In the genomic region with DNA sequence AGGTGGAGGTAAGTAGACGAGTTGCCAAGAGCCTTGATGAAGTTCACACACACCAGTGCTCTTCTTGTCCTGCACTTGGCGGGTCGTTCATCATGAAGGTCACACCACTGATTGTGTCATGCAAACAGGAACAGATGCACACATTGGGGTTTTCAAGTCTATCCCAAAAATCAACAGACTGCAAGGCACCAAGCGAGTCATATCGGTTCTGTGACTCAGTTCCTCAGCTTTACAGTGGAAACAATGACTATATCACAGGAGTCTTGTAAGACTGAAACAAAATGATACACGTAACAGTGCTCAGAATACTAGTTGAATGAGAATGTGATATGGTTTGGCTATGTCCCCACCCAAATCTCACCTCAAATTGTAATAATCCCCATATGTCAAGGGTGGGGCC, we compare ENCODE assay signal across 15 cellular contexts.
DNase-seq lines count a peak whose midpoint lies in the region; ATAC-seq and TF ChIP-seq lines count a peak whose summit lies in the region.
"Had no signal": no experiment of that assay in that cellular context is flagged by ENCODE, and none has a peak within 500 bp of the region (broad histone marks: within the 10 kb centered on the region; RNA-seq: fewer than 3 reads in every experiment).

No MANE protein-coding gene starts in this region.

- H3K9ac ChIP-seq in colonic mucosa (ENCODE audit: low read depth in 2 of 2, low read length in 2 of 2), result no peak overlapping the region

- peaks cover 37% of the 10 kb centered on the region for H3K4me1 Mint-ChIP-seq in activated naive CD8-positive, alpha-beta T cell treated with anti-CD3 and anti-CD28 coated beads, Interleukin-2, amount 50 U/mL, for 24 hours

- peaks cover 0 to 7% (median 0%) of the 10 kb centered on the region in 11 donors for H3K9me3 ChIP-seq in heart right ventricle
- H3K9me3 ChIP-seq in colonic mucosa, result no peaks in the 10 kb centered on the region
- H3K9me3 ChIP-seq: MG63, prostate gland had no signal

- peaks cover 30% of the 10 kb centered on the region for H3K9me3 Mint-ChIP-seq in activated naive CD8-positive, alpha-beta T cell treated with anti-CD3 and anti-CD28 coated beads, Interleukin-2, amount 50 U/mL, for 24 hours

- intact Hi-C loops in heart right ventricle (cut with DNase I) (loop anchor here in 1 of 10 donors (10.0 kb wide), 1 partner anchor 530 kb away; a partner anchor contains a TSS), colonic mucosa (cut with DNase I) (no loop called here)

- DNase-seq in CD1c-positive myeloid dendritic cell (ENCODE audit: extremely low spot score) (peak; percentile 12), LHCN-M2 (ENCODE audit: low read depth) (peak; percentile 77), heart right ventricle (no peak), colonic mucosa (no peak), medulla oblongata (ENCODE audit: extremely low spot score) (no peak)
- peak; percentile 33 for DNase-seq in activated naive CD8-positive, alpha-beta T cell treated with anti-CD3 and anti-CD28 coated beads, Interleukin-2, amount 50 U/mL, for 24 hours
- peak; percentile 31 for DNase-seq in stimulated activated CD4-positive, alpha-beta T cell treated with anti-CD3 and anti-CD28 coated beads, Interleukin-2, amount 100 ng/mL, for 48 hours
- DNase-seq: anterior cingulate cortex; DMS53; effector memory CD4-positive, alpha-beta T cell; MG63; Right ventricle myocardium superior had no signal

- peak overlapping the region; percentile 82 for H3K27ac Mint-ChIP-seq in activated naive CD8-positive, alpha-beta T cell treated with anti-CD3 and anti-CD28 coated beads, Interleukin-2, amount 50 U/mL, for 24 hours
- H3K27ac Mint-ChIP-seq: mesothelial cell of epicardium had no signal

- peaks cover 9% of the 10 kb centered on the region for H3K36me3 Mint-ChIP-seq in activated naive CD8-positive, alpha-beta T cell treated with anti-CD3 and anti-CD28 coated beads, Interleukin-2, amount 50 U/mL, for 24 hours (ENCODE audit: low read depth)
- H3K36me3 Mint-ChIP-seq: mesothelial cell of epicardium had no signal

- no peak overlapping the region for H3K4me3 ChIP-seq in heart right ventricle
- H3K4me3 ChIP-seq in colonic mucosa, result no peak overlapping the region
- H3K4me3 ChIP-seq: MG63, prostate gland had no signal

- ATAC-seq in activated naive CD8-positive, alpha-beta T cell treated with anti-CD3 and anti-CD28 coated beads, Interleukin-2, amount 50 U/mL, for 24 hours, result peak; percentile 91
- ATAC-seq in heart right ventricle, result no peak

- H3K36me3 ChIP-seq in heart right ventricle (no peaks in the 10 kb centered on the region), colonic mucosa (no peaks in the 10 kb centered on the region)
- H3K36me3 ChIP-seq: MG63, prostate gland had no signal

- TF ChIP-seq CTCF in heart right ventricle (IDR thresholded peaks at IDR 0.05) (no peak), colonic mucosa (IDR thresholded peaks at IDR 0.05) (no peak)

- H3K4me1 ChIP-seq in heart right ventricle (peaks cover 0 to 19% (median 0%) of the 10 kb centered on the region in 9 donors), colonic mucosa (no peaks in the 10 kb centered on the region)
- H3K4me1 ChIP-seq: prostate gland had no signal

- WGBS in heart right ventricle, 2 donors, result 94 to 95% methylated on average over 6 of the region's 6 CpGs

- no peak overlapping the region for H3K4me3 Mint-ChIP-seq in activated naive CD8-positive, alpha-beta T cell treated with anti-CD3 and anti-CD28 coated beads, Interleukin-2, amount 50 U/mL, for 24 hours
- H3K4me3 Mint-ChIP-seq: mesothelial cell of epicardium had no signal

- no peak overlapping the region for H3K27ac ChIP-seq in heart right ventricle
- no peak overlapping the region for H3K27ac ChIP-seq in colonic mucosa
- H3K27ac ChIP-seq: prostate gland, VCaP had no signal

- H3K27me3 ChIP-seq in heart right ventricle (no peaks in the 10 kb centered on the region), colonic mucosa (no peaks in the 10 kb centered on the region)
- H3K27me3 ChIP-seq: MG63 had no signal

- no peaks in the 10 kb centered on the region for H3K27me3 Mint-ChIP-seq in activated naive CD8-positive, alpha-beta T cell treated with anti-CD3 and anti-CD28 coated beads, Interleukin-2, amount 50 U/mL, for 24 hours

Comparison
In these comparisons a context has a peak if more than half of its experiments do, and no peak if none do; other contexts are left out.
1. DNase-seq: peak in CD1c-positive myeloid dendritic cell (single experiment), LHCN-M2 (single experiment), activated naive CD8-positive, alpha-beta T cell treated with anti-CD3 and anti-CD28 coated beads, Interleukin-2, amount 50 U/mL, for 24 hours (single experiment) and stimulated activated CD4-positive, alpha-beta T cell treated with anti-CD3 and anti-CD28 coated beads, Interleukin-2, amount 100 ng/mL, for 48 hours (2 of 2); none in heart right ventricle (0 of 2), colonic mucosa (single experiment) and medulla oblongata (single experiment).